In the genomic region with DNA sequence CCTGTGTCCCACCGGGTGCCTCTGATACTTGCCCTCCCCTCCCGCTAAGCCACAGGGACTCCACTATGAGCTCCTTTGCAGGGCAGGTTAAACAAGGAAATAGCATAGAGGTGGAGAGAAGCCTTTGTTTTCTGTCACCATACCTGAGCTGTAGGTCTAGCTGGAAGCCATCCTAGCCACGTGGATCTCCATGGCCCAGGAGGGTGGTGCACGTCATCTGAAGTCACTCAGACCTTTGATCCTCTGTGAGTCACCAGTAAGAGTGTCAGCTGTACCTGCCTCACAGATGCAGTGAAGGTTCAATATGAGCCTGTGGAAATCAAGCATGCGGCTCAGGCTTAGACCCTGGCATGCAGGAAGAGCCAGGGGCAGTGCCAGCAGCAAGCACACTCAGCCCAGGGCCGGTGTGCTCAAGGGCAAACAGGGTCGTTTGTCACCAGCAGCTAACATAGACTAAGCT, we compare ENCODE assay signal across 1 cellular context.
TF ChIP-seq lines count a peak whose summit lies in the region.

No MANE protein-coding gene starts in this region.

TF ChIP-seq in HepG2, 621 proteins besides CTCF, POLR2A, EP300 and RAD21 (continued from another document and continues in another):
- TF ChIP-seq, protein P1, sequence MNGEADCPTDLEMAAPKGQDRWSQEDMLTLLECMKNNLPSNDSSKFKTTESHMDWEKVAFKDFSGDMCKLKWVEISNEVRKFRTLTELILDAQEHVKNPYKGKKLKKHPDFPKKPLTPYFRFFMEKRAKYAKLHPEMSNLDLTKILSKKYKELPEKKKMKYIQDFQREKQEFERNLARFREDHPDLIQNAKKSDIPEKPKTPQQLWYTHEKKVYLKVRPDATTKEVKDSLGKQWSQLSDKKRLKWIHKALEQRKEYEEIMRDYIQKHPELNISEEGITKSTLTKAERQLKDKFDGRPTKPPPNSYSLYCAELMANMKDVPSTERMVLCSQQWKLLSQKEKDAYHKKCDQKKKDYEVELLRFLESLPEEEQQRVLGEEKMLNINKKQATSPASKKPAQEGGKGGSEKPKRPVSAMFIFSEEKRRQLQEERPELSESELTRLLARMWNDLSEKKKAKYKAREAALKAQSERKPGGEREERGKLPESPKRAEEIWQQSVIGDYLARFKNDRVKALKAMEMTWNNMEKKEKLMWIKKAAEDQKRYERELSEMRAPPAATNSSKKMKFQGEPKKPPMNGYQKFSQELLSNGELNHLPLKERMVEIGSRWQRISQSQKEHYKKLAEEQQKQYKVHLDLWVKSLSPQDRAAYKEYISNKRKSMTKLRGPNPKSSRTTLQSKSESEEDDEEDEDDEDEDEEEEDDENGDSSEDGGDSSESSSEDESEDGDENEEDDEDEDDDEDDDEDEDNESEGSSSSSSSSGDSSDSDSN (CRISPR knock-in tag; IDR thresholded peaks at IDR 0.05): peak; percentile 40; the same call in 1 of the 2 replicates
- TF ChIP-seq ZFP90 (CRISPR knock-in tag; IDR thresholded peaks at IDR 0.05; ENCODE audit: borderline replicate concordance) (0 out of 2 replicates have a peak, but pooled peaks have one; percentile 22), FOXA3 (CRISPR knock-in tag; IDR thresholded peaks at IDR 0.05) (peak; percentile 69), RFXANK (CRISPR knock-in tag; IDR thresholded peaks at IDR 0.05) (no peak), ELF4 (CRISPR knock-in tag; IDR thresholded peaks at IDR 0.05; ENCODE audit: borderline replicate concordance) (peak; percentile 7; the same call in 1 of the 2 replicates), BRCA1 (CRISPR knock-in tag; IDR thresholded peaks at IDR 0.05) (no peak), ZNF564 (CRISPR knock-in tag; IDR thresholded peaks at IDR 0.05) (no peak), ZNF441 (CRISPR knock-in tag; IDR thresholded peaks at IDR 0.05; ENCODE audit: borderline replicate concordance) (no peak), HNRNPLL (IDR thresholded peaks at IDR 0.05; ENCODE audit: low read depth, low read length, poor library complexity, severe bottlenecking) (no peak), ZNF160 (CRISPR knock-in tag; IDR thresholded peaks at IDR 0.05) (no peak; the same call in 1 of the 2 replicates), ZSCAN12 (CRISPR knock-in tag; IDR thresholded peaks at IDR 0.05) (no peak), KAT2B (IDR thresholded peaks at IDR 0.05; ENCODE audit: borderline replicate concordance, low read depth, low read length) (no peak), PPARG (CRISPR knock-in tag; conservative IDR thresholded peaks at IDR 0.05) (no peak), ZNF263 (CRISPR knock-in tag; IDR thresholded peaks at IDR 0.05) (peak; percentile 22; the same call in 1 of the 2 replicates), ZNF589 (CRISPR knock-in tag; conservative IDR thresholded peaks at IDR 0.05) (no peak), RBFOX2 (IDR thresholded peaks at IDR 0.05; ENCODE audit: low read depth, low read length) (no peak; the same call in 1 of the 2 replicates), ZNF720 (CRISPR knock-in tag; IDR thresholded peaks at IDR 0.05) (no peak), ZNF124 (CRISPR knock-in tag; IDR thresholded peaks at IDR 0.05) (no peak), KLF11 (CRISPR knock-in tag; IDR thresholded peaks at IDR 0.05) (no peak), NFE2L2 (IDR thresholded peaks at IDR 0.05; ENCODE audit: low read length) (no peak), ZNF235 (CRISPR knock-in tag; IDR thresholded peaks at IDR 0.05; ENCODE audit: borderline replicate concordance) (no peak), ZNF337 (CRISPR knock-in tag; IDR thresholded peaks at IDR 0.05; ENCODE audit: borderline replicate concordance, low read depth) (no peak), ZNF746 (CRISPR knock-in tag; IDR thresholded peaks at IDR 0.05) (0 out of 2 replicates have a peak, but pooled peaks have one; percentile 26), ZNF24 (IDR thresholded peaks at IDR 0.05) (0 out of 2 replicates have a peak, but pooled peaks have one; percentile 41), ZSCAN31 (CRISPR knock-in tag; IDR thresholded peaks at IDR 0.05; ENCODE audit: low read depth) (no peak), ZNF549 (CRISPR knock-in tag; IDR thresholded peaks at IDR 0.05) (no peak), FLYWCH1 (CRISPR knock-in tag; IDR thresholded peaks at IDR 0.05) (no peak)
- TF ChIP-seq, protein P2, sequence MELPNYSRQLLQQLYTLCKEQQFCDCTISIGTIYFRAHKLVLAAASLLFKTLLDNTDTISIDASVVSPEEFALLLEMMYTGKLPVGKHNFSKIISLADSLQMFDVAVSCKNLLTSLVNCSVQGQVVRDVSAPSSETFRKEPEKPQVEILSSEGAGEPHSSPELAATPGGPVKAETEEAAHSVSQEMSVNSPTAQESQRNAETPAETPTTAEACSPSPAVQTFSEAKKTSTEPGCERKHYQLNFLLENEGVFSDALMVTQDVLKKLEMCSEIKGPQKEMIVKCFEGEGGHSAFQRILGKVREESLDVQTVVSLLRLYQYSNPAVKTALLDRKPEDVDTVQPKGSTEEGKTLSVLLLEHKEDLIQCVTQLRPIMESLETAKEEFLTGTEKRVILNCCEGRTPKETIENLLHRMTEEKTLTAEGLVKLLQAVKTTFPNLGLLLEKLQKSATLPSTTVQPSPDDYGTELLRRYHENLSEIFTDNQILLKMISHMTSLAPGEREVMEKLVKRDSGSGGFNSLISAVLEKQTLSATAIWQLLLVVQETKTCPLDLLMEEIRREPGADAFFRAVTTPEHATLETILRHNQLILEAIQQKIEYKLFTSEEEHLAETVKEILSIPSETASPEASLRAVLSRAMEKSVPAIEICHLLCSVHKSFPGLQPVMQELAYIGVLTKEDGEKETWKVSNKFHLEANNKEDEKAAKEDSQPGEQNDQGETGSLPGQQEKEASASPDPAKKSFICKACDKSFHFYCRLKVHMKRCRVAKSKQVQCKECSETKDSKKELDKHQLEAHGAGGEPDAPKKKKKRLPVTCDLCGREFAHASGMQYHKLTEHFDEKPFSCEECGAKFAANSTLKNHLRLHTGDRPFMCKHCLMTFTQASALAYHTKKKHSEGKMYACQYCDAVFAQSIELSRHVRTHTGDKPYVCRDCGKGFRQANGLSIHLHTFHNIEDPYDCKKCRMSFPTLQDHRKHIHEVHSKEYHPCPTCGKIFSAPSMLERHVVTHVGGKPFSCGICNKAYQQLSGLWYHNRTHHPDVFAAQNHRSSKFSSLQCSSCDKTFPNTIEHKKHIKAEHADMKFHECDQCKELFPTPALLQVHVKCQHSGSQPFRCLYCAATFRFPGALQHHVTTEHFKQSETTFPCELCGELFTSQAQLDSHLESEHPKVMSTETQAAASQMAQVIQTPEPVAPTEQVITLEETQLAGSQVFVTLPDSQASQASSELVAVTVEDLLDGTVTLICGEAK (IDR thresholded peaks at IDR 0.05): no peak
- TF ChIP-seq, protein P2 (CRISPR knock-in tag; IDR thresholded peaks at IDR 0.05): peak; percentile 73
- TF ChIP-seq, protein P3, sequence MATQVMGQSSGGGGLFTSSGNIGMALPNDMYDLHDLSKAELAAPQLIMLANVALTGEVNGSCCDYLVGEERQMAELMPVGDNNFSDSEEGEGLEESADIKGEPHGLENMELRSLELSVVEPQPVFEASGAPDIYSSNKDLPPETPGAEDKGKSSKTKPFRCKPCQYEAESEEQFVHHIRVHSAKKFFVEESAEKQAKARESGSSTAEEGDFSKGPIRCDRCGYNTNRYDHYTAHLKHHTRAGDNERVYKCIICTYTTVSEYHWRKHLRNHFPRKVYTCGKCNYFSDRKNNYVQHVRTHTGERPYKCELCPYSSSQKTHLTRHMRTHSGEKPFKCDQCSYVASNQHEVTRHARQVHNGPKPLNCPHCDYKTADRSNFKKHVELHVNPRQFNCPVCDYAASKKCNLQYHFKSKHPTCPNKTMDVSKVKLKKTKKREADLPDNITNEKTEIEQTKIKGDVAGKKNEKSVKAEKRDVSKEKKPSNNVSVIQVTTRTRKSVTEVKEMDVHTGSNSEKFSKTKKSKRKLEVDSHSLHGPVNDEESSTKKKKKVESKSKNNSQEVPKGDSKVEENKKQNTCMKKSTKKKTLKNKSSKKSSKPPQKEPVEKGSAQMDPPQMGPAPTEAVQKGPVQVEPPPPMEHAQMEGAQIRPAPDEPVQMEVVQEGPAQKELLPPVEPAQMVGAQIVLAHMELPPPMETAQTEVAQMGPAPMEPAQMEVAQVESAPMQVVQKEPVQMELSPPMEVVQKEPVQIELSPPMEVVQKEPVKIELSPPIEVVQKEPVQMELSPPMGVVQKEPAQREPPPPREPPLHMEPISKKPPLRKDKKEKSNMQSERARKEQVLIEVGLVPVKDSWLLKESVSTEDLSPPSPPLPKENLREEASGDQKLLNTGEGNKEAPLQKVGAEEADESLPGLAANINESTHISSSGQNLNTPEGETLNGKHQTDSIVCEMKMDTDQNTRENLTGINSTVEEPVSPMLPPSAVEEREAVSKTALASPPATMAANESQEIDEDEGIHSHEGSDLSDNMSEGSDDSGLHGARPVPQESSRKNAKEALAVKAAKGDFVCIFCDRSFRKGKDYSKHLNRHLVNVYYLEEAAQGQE (IDR thresholded peaks at IDR 0.05; ENCODE audit: borderline replicate concordance in 1 of 2, low read depth in 1 of 2, low read length in 2 of 2): 0 out of 4 replicates have a peak, but pooled peaks of 1 of the 2 experiments have one; percentile 39
- TF ChIP-seq, protein P4, sequence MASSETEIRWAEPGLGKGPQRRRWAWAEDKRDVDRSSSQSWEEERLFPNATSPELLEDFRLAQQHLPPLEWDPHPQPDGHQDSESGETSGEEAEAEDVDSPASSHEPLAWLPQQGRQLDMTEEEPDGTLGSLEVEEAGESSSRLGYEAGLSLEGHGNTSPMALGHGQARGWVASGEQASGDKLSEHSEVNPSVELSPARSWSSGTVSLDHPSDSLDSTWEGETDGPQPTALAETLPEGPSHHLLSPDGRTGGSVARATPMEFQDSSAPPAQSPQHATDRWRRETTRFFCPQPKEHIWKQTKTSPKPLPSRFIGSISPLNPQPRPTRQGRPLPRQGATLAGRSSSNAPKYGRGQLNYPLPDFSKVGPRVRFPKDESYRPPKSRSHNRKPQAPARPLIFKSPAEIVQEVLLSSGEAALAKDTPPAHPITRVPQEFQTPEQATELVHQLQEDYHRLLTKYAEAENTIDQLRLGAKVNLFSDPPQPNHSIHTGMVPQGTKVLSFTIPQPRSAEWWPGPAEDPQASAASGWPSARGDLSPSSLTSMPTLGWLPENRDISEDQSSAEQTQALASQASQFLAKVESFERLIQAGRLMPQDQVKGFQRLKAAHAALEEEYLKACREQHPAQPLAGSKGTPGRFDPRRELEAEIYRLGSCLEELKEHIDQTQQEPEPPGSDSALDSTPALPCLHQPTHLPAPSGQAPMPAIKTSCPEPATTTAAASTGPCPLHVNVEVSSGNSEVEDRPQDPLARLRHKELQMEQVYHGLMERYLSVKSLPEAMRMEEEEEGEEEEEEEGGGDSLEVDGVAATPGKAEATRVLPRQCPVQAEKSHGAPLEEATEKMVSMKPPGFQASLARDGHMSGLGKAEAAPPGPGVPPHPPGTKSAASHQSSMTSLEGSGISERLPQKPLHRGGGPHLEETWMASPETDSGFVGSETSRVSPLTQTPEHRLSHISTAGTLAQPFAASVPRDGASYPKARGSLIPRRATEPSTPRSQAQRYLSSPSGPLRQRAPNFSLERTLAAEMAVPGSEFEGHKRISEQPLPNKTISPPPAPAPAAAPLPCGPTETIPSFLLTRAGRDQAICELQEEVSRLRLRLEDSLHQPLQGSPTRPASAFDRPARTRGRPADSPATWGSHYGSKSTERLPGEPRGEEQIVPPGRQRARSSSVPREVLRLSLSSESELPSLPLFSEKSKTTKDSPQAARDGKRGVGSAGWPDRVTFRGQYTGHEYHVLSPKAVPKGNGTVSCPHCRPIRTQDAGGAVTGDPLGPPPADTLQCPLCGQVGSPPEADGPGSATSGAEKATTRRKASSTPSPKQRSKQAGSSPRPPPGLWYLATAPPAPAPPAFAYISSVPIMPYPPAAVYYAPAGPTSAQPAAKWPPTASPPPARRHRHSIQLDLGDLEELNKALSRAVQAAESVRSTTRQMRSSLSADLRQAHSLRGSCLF (CRISPR knock-in tag; IDR thresholded peaks at IDR 0.05; ENCODE audit: borderline replicate concordance): no peak
- TF ChIP-seq, protein P5, sequence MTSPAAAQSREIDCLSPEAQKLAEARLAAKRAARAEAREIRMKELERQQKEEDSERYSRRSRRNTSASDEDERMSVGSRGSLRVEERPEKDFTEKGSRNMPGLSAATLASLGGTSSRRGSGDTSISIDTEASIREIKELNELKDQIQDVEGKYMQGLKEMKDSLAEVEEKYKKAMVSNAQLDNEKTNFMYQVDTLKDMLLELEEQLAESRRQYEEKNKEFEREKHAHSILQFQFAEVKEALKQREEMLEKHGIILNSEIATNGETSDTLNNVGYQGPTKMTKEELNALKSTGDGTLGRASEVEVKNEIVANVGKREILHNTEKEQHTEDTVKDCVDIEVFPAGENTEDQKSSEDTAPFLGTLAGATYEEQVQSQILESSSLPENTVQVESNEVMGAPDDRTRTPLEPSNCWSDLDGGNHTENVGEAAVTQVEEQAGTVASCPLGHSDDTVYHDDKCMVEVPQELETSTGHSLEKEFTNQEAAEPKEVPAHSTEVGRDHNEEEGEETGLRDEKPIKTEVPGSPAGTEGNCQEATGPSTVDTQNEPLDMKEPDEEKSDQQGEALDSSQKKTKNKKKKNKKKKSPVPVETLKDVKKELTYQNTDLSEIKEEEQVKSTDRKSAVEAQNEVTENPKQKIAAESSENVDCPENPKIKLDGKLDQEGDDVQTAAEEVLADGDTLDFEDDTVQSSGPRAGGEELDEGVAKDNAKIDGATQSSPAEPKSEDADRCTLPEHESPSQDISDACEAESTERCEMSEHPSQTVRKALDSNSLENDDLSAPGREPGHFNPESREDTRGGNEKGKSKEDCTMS (CRISPR knock-in tag; conservative IDR thresholded peaks at IDR 0.05): no peak
- TF ChIP-seq, protein P6, sequence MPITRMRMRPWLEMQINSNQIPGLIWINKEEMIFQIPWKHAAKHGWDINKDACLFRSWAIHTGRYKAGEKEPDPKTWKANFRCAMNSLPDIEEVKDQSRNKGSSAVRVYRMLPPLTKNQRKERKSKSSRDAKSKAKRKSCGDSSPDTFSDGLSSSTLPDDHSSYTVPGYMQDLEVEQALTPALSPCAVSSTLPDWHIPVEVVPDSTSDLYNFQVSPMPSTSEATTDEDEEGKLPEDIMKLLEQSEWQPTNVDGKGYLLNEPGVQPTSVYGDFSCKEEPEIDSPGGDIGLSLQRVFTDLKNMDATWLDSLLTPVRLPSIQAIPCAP (CRISPR knock-in tag; IDR thresholded peaks at IDR 0.05; ENCODE audit: low read depth): no peak
